25 cellular contexts compared by ENCODE assay signal in the genomic region with DNA sequence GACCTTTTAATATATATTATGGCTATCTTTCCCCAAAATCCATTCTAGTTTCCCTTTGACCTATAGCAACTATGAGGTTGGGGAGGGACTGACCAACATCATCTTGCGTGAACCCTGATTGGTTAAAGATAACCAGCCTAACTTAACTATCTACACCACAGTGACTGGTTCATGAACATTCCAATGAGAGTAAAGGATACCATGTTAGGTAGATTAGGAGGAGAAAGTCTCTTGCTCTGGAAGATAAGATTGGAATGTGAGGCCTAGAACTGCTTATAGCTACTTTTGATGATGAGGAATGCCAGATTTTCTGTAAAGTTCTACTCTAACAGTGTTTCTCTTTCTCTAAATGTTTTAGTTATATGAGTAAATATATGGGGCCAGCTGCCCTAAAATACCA.
DNase-seq lines count a peak whose midpoint lies in the region; ATAC-seq, FAIRE-seq and TF ChIP-seq lines count a peak whose summit lies in the region.
"Had no signal": no experiment of that assay in that cellular context is flagged by ENCODE, and none has a peak within 500 bp of the region (broad histone marks: within the 10 kb centered on the region; RNA-seq: fewer than 3 reads in every experiment).

No MANE protein-coding gene starts in this region.

- H3K36me3 Mint-ChIP-seq in activated CD4-positive, alpha-beta memory T cell treated with anti-CD3 and anti-CD28 coated beads for 36 hours, result no peaks in the 10 kb centered on the region
- H3K36me3 Mint-ChIP-seq in activated T-cell treated with anti-CD3 and anti-CD28 coated beads, Interleukin-2, amount 50 U/mL, for 4 hours (ENCODE audit: insufficient read depth), result no peaks in the 10 kb centered on the region
- H3K36me3 Mint-ChIP-seq: CD14-positive monocyte; CD4-positive, alpha-beta memory T cell; CD4-positive, CD25-positive, alpha-beta regulatory T cell; CD8-positive, alpha-beta memory T cell had no signal

- peak; percentile 20 for FAIRE-seq in H54 (lab: Jason Lieb, UNC)
- FAIRE-seq: A204.1, D721Med, G401.6, GM12891, GM19239 had no signal

- no peak overlapping the region for H2AK5ac ChIP-seq in mesendoderm (ENCODE audit: low read length)

- H4K5ac ChIP-seq in mesendoderm (ENCODE audit: low read length), result no peak overlapping the region

- no peak overlapping the region for H3K4me3 ChIP-seq in mesendoderm (ENCODE audit: low read length)
- H3K4me3 ChIP-seq: BLaER1 had no signal

- H3K79me2 ChIP-seq in mesendoderm (ENCODE audit: control insufficient read depth, insufficient read depth, low read length), result no peaks in the 10 kb centered on the region

- TF ChIP-seq POLR2A in H54 (IDR thresholded peaks at IDR 0.05; ENCODE audit: low read depth, low read length), result no peak

- no peak overlapping the region for H3K4me2 ChIP-seq in mesendoderm (ENCODE audit: low read length)
- H3K4me2 ChIP-seq: BLaER1 had no signal

- H3K9me3 Mint-ChIP-seq in activated CD4-positive, alpha-beta memory T cell treated with anti-CD3 and anti-CD28 coated beads for 36 hours, result peaks cover 12% of the 10 kb centered on the region
- H3K9me3 Mint-ChIP-seq in activated T-cell treated with anti-CD3 and anti-CD28 coated beads, Interleukin-2, amount 50 U/mL, for 4 hours, result peaks cover 12% of the 10 kb centered on the region

- no peak overlapping the region for H2BK5ac ChIP-seq in mesendoderm (ENCODE audit: low read length)

- ATAC-seq in activated T-cell treated with anti-CD3 and anti-CD28 coated beads, Interleukin-2, amount 50 U/mL, for 4 hours, result no peak

- no peaks in the 10 kb centered on the region for H3K27me3 Mint-ChIP-seq in activated CD4-positive, alpha-beta memory T cell treated with anti-CD3 and anti-CD28 coated beads for 36 hours
- H3K27me3 Mint-ChIP-seq in activated T-cell treated with anti-CD3 and anti-CD28 coated beads, Interleukin-2, amount 50 U/mL, for 4 hours (ENCODE audit: low read depth), result no peaks in the 10 kb centered on the region
- H3K27me3 Mint-ChIP-seq: CD4-positive, alpha-beta memory T cell; CD4-positive, CD25-positive, alpha-beta regulatory T cell; CD8-positive, alpha-beta memory T cell had no signal

- H3K79me1 ChIP-seq in mesendoderm (ENCODE audit: low read length), result no peaks in the 10 kb centered on the region

- no peak overlapping the region for H2BK15ac ChIP-seq in mesendoderm (replicated peaks; ENCODE audit: low read depth)

- H3K4me1 ChIP-seq in mesendoderm (ENCODE audit: control insufficient read depth, low read depth, low read length), result no peaks in the 10 kb centered on the region
- H3K4me1 ChIP-seq: BE2C, BLaER1 had no signal

- DNase-seq in H54 (ENCODE audit: insufficient read length, low spot score) (no peak), NCI-H226 (peak; percentile 66), mesendoderm (peak; percentile 72)
- DNase-seq in activated naive CD4-positive, alpha-beta T cell treated with Interleukin-2 at 50 U/mL for 16 hours, result no peak
- DNase-seq in activated CD8-positive, alpha-beta memory T cell treated with anti-CD3 and anti-CD28 coated beads, Interleukin-2, amount 50 U/mL, for 4 hours, result no peak
- DNase-seq in activated CD4-positive, alpha-beta memory T cell treated with anti-CD3 and anti-CD28 coated beads for 36 hours, result no peak
- no peak for DNase-seq in activated T-cell treated with anti-CD3 and anti-CD28 coated beads, Interleukin-2, amount 50 U/mL, for 4 hours
- DNase-seq: 8988T; ACHN; BE2C; C1 segment of cervical spinal cord; Calu3; CD4-positive, alpha-beta memory T cell; CD4-positive, CD25-positive, alpha-beta regulatory T cell; CD8-positive, alpha-beta memory T cell; COR-L47; DMS79 treated with DMSO at 0.1 percent for 48 hours; GF-D8 had no signal

- H3K4ac ChIP-seq in mesendoderm (ENCODE audit: low read depth, low read length), result no peak overlapping the region

- H2BK120ac ChIP-seq in mesendoderm (ENCODE audit: low read depth, low read length), result no peak overlapping the region

- H3K27me3 ChIP-seq in mesendoderm (ENCODE audit: insufficient read depth, low read length, poor library complexity), result no peaks in the 10 kb centered on the region
- H3K27me3 ChIP-seq: BE2C, BLaER1 had no signal

- intact Hi-C loops in activated CD4-positive, alpha-beta memory T cell treated with anti-CD3 and anti-CD28 coated beads for 36 hours (cut with micrococcal nuclease), result no loop called here

- no peak overlapping the region for H3K27ac Mint-ChIP-seq in activated CD4-positive, alpha-beta memory T cell treated with anti-CD3 and anti-CD28 coated beads for 36 hours
- H3K27ac Mint-ChIP-seq: CD14-positive monocyte; CD4-positive, alpha-beta memory T cell; CD4-positive, CD25-positive, alpha-beta regulatory T cell; CD8-positive, alpha-beta memory T cell had no signal

- POLR2A ChIA-PET in activated CD4-positive, alpha-beta memory T cell treated with anti-CD3 and anti-CD28 coated beads for 36 hours (lab: Charles Lee), result no interaction called here

- CTCF ChIA-PET in activated CD4-positive, alpha-beta memory T cell treated with anti-CD3 and anti-CD28 coated beads for 36 hours (lab: Charles Lee), result no interaction called here

- no peak overlapping the region for H4K8ac ChIP-seq in mesendoderm (ENCODE audit: low read depth, low read length)

- H3K27ac ChIP-seq in mesendoderm (ENCODE audit: low read depth, low read length), result no peak overlapping the region
- H3K27ac ChIP-seq: BLaER1 had no signal

- H3K56ac ChIP-seq in mesendoderm (ENCODE audit: low read length), result no peak overlapping the region

- H3K36me3 ChIP-seq in mesendoderm (ENCODE audit: control insufficient read depth, insufficient read depth, low read length), result no peaks in the 10 kb centered on the region
- H3K36me3 ChIP-seq: BE2C, BLaER1 had no signal

- H3K23ac ChIP-seq in mesendoderm (ENCODE audit: low read length), result no peak overlapping the region

- no peak overlapping the region for H3K18ac ChIP-seq in mesendoderm (ENCODE audit: low read length)

- H3K4me1 Mint-ChIP-seq in activated CD4-positive, alpha-beta memory T cell treated with anti-CD3 and anti-CD28 coated beads for 36 hours (ENCODE audit: low read depth), result no peaks in the 10 kb centered on the region
- no peaks in the 10 kb centered on the region for H3K4me1 Mint-ChIP-seq in activated T-cell treated with anti-CD3 and anti-CD28 coated beads, Interleukin-2, amount 50 U/mL, for 4 hours (ENCODE audit: low read depth)
- H3K4me1 Mint-ChIP-seq: CD14-positive monocyte; CD4-positive, alpha-beta memory T cell; CD4-positive, CD25-positive, alpha-beta regulatory T cell; CD8-positive, alpha-beta memory T cell had no signal

- WGBS in mesendoderm (ENCODE audit: extremely low coverage, insufficient coverage, low lambda C conversion rate), result no CpG with 5 or more reads among the region's 1 CpG

- no peak overlapping the region for H3K4me3 Mint-ChIP-seq in activated CD4-positive, alpha-beta memory T cell treated with anti-CD3 and anti-CD28 coated beads for 36 hours
- no peak overlapping the region for H3K4me3 Mint-ChIP-seq in activated T-cell treated with anti-CD3 and anti-CD28 coated beads, Interleukin-2, amount 50 U/mL, for 4 hours
- H3K4me3 Mint-ChIP-seq: CD14-positive monocyte; CD4-positive, alpha-beta memory T cell; CD4-positive, CD25-positive, alpha-beta regulatory T cell; CD8-positive, alpha-beta memory T cell had no signal

- no peak overlapping the region for H3K9ac ChIP-seq in mesendoderm (ENCODE audit: low read length)
- H3K9ac ChIP-seq: BLaER1 had no signal

Comparison
In these comparisons a context has a peak if more than half of its experiments do, and no peak if none do; other contexts are left out.
1. DNase-seq: peak in NCI-H226 (single experiment) and mesendoderm (single experiment); none in H54 (single experiment), activated naive CD4-positive, alpha-beta T cell treated with Interleukin-2 at 50 U/mL for 16 hours (single experiment), activated CD8-positive, alpha-beta memory T cell treated with anti-CD3 and anti-CD28 coated beads, Interleukin-2, amount 50 U/mL, for 4 hours (single experiment), activated CD4-positive, alpha-beta memory T cell treated with anti-CD3 and anti-CD28 coated beads for 36 hours (single experiment) and activated T-cell treated with anti-CD3 and anti-CD28 coated beads, Interleukin-2, amount 50 U/mL, for 4 hours (single experiment).